8 cellular contexts compared by ENCODE assay signal in the genomic region with DNA sequence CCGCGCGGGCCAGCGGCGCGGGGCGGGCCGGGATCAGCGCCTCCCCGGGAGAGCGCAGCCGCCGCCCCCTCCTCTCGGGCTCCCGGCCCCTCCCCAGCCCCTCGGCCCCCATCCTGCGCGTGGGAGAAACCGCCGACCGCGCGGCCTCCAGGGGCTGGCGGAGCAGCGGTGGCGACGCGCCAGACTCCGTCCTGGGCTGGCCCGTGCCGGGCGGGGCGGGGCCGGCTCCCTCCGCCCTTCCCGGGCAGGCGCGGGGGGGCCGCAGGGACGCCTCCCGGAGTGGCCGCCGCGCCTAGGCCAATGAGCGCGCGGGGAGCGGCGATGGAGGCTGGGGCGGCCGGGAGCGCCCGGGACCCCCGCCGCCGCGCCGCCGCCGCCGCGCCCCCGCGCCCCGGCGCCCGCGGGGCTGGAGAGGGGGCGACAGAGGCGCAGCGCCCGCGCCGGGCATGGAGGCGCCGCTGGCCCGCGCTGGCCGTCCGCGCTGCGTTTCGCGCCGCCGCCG. TPM values are rescaled to one million over a fixed set of nuclear protein-coding genes. Genes with fewer than 3 reads are reported as not detected.
DNase-seq lines count a peak whose midpoint lies in the region; ATAC-seq and TF ChIP-seq lines count a peak whose summit lies in the region.

No MANE protein-coding gene starts in this region.

- no peaks in the 10 kb centered on the region for H3K27me3 ChIP-seq in body of pancreas

- H3K27ac ChIP-seq in body of pancreas = peak overlapping the region in 3 of 4 donors; percentile 40 to 59 (median 40)

- no peak for TF ChIP-seq POLR2A in body of pancreas (IDR thresholded peaks at IDR 0.05)

- intact Hi-C loops in body of pancreas (cut with DNase I) = no loop called here

- no peaks in the 10 kb centered on the region for H3K36me3 ChIP-seq in body of pancreas (replicated peaks in 1 of 2; ENCODE audit: insufficient read depth in 1 of 2, low read depth in 2 of 2)

- no peak for TF ChIP-seq CTCF in body of pancreas (IDR thresholded peaks at IDR 0.05)

- WGBS in body of pancreas, 2 donors = 1% methylated on average over 25 of the region's 87 CpGs; no CpG with 5 or more reads in 1 of the 2 donors

- DNase-seq in EL = peak; percentile 66
- peak; percentile 63 for DNase-seq in HPDE6-E6E7 (ENCODE audit: extremely low spot score)
- DNase-seq in body of pancreas = peak; percentile 52 to 78 (median 64)
- DNase-seq in iris pigment epithelial cell (ENCODE audit: low read depth) = peak; percentile 49
- peak; percentile 18 for DNase-seq in stromal cell of bone marrow (ENCODE audit: low read depth)
- no peak for DNase-seq in MV-4-11 (lab: John Stamatoyannopoulos, UW)
- DNase-seq in NCI-H2081 treated with DMSO at 0.1 percent for 48 hours (lab: John Stamatoyannopoulos, UW) = no peak

- peak overlapping the region; percentile 26 to 27 for H3K4me3 ChIP-seq in body of pancreas

- H3K4me1 ChIP-seq in body of pancreas = peaks cover 18% of the 10 kb centered on the region

- no peaks in the 10 kb centered on the region for H3K9me3 ChIP-seq in body of pancreas

- ATAC-seq in body of pancreas (peak; percentile 77), HG02852 (IDR thresholded peaks at IDR 0.05; ENCODE audit: unreplicated experiment) (no peak)

RNA-seq across cellular contexts. Expression of a gene that starts 49.1 kb away (rescaled TPM):
- total RNA-seq in body of pancreas = 1 to 10 TPM; 1.6 to 2.9 TPM

RNA-seq across cellular contexts. Expression of a gene that starts 56.2 kb away (rescaled TPM):
- total RNA-seq in body of pancreas = 10 to 100 TPM; 15.2 to 18.9 TPM

Comparison
In these comparisons a context has a peak if more than half of its experiments do, and no peak if none do; other contexts are left out.
1. DNase-seq: peak in EL (single experiment), HPDE6-E6E7 (single experiment), body of pancreas (4 of 4), iris pigment epithelial cell (single experiment) and stromal cell of bone marrow (single experiment); none in MV-4-11 (single experiment) and NCI-H2081 treated with DMSO at 0.1 percent for 48 hours (single experiment).